16 cellular contexts compared by ENCODE assay signal in the genomic region with DNA sequence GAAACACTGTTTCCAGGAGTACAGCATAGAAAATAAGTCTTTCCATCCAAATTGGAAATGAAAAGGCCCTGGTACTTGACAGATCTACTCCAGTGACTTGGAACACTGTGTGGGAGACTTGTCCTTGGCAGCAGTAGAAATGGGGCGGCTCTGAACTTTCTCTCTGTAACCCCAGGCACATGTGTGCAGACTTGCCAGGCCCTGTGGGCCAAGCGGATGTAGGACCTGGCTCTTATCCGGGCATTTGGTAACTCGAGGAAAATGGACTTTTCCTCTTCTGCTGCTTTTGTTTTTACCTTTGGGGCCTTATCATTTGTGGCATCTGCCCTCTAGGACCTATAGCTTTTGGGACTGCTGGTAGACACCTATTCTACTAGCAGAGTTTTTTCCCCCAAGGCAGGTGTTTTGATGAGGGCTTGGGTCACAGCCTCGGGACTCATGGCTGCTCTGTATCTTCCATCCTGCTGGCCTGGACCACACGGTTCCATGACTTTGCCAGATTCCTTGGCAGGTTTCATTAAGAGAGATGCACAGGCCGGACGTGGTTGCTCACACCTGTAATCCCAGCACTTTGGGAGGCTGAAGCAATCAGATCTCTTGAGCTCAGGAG. TPM values are rescaled to one million over a fixed set of nuclear protein-coding genes. Genes with fewer than 3 reads are reported as not detected.
DNase-seq lines count a peak whose midpoint lies in the region; TF ChIP-seq lines count a peak whose summit lies in the region.
"Had no signal": no experiment of that assay in that cellular context is flagged by ENCODE, and none has a peak within 500 bp of the region (broad histone marks: within the 10 kb centered on the region; RNA-seq: fewer than 3 reads in every experiment).

No MANE protein-coding gene starts in this region.

- no peaks in the 10 kb centered on the region for H3K9me3 Mint-ChIP-seq in endodermal cell
- H3K9me3 Mint-ChIP-seq: CD14-positive monocyte; CD4-positive, alpha-beta memory T cell; H9 had no signal

- peak; percentile 24 for DNase-seq in fibroblast of gingiva (ENCODE audit: low read depth)
- DNase-seq in posterior vena cava (ENCODE audit: low spot score) = peak; percentile 37
- DNase-seq in stomach = peak; percentile 42
- DNase-seq in NCI-H524 (lab: John Stamatoyannopoulos, UW) = no peak
- no peak for DNase-seq in hepatic stellate cell (ENCODE audit: low spot score)
- no peak for DNase-seq in endodermal cell
- no peak for DNase-seq in lower leg skin (ENCODE audit: low spot score in 2 of 2)
- DNase-seq: 8988T; CD4-positive, alpha-beta memory T cell; COR-L47; H9; IMR-90 had no signal

- H3K4me1 ChIP-seq in stomach (peaks cover 7 to 18% (median 10%) of the 10 kb centered on the region in 4 donors), endodermal cell (ENCODE audit: control insufficient read depth, insufficient read depth, low read length) (peaks cover 6% of the 10 kb centered on the region)

- H3K4me3 ChIP-seq in stomach (no peak overlapping the region), endodermal cell (ENCODE audit: low read length) (no peak overlapping the region), lower leg skin (ENCODE audit: low read depth, poor library complexity, severe bottlenecking) (no peak overlapping the region)
- H3K4me3 ChIP-seq: BLaER1 had no signal

- no peak overlapping the region for H3K4me3 Mint-ChIP-seq in endodermal cell
- H3K4me3 Mint-ChIP-seq: CD14-positive monocyte; CD4-positive, alpha-beta memory T cell; H9 had no signal

- TF ChIP-seq EP300 in stomach (IDR thresholded peaks at IDR 0.05) = no peak

- no peaks in the 10 kb centered on the region for H3K36me3 Mint-ChIP-seq in endodermal cell (ENCODE audit: low read depth)
- H3K36me3 Mint-ChIP-seq: CD14-positive monocyte; CD4-positive, alpha-beta memory T cell had no signal

- no peak overlapping the region for H3K9ac ChIP-seq in endodermal cell (ENCODE audit: extremely low read depth, low read length, poor library complexity, severe bottlenecking)
- H3K9ac ChIP-seq: BLaER1 had no signal

- TF ChIP-seq CTCF in VCaP (conservative IDR thresholded peaks at IDR 0.05) (no peak), stomach (IDR thresholded peaks at IDR 0.05) (no peak), endodermal cell (conservative IDR thresholded peaks at IDR 0.05) (no peak), lower leg skin (IDR thresholded peaks at IDR 0.05) (no peak)

- TF ChIP-seq POLR2A in stomach (IDR thresholded peaks at IDR 0.05) (no peak), lower leg skin (IDR thresholded peaks at IDR 0.05) (no peak)

- H3K27me3 ChIP-seq in stomach (peaks cover 0 to 12% (median 0%) of the 10 kb centered on the region in 3 donors), endodermal cell (ENCODE audit: control insufficient read depth, insufficient read depth, low read length, poor library complexity, severe bottlenecking) (no peaks in the 10 kb centered on the region)
- H3K27me3 ChIP-seq: BLaER1 had no signal

- 41 to 66% (median 46%) methylated on average over 8 of the region's 8 CpGs for WGBS in stomach, 5 donors
- 85 to 89% methylated on average over 8 of the region's 8 CpGs for WGBS in endodermal cell (ENCODE audit: insufficient coverage in 1 of 2, insufficient read length in 1 of 2), 2 experiments
- WGBS in lower leg skin, 2 donors = 58 to 61% methylated on average over 8 of the region's 8 CpGs

- H3K27ac ChIP-seq in VCaP = peak overlapping the region; percentile 86
- H3K27ac ChIP-seq in stomach = peak overlapping the region in 1 of 5 donors; percentile 4
- H3K27ac ChIP-seq in endodermal cell (ENCODE audit: low read depth, low read length) = no peak overlapping the region
- H3K27ac ChIP-seq: BLaER1 had no signal

- H3K27me3 Mint-ChIP-seq in endodermal cell (ENCODE audit: insufficient read depth) = no peaks in the 10 kb centered on the region

- intact Hi-C loops in posterior vena cava (cut with DNase I) (no loop called here), stomach (cut with DNase I; ENCODE audit: low total_unique reads) (loop anchor here (10.0 kb wide), 1 partner anchor 100 kb away; no protein-coding TSS in a partner anchor), lower leg skin (cut with DNase I; ENCODE audit: low total_unique reads) (no loop called here)

- H3K36me3 ChIP-seq in stomach (no peaks in the 10 kb centered on the region), endodermal cell (ENCODE audit: control insufficient read depth, insufficient read depth, low read length) (no peaks in the 10 kb centered on the region)
- H3K36me3 ChIP-seq: BLaER1 had no signal

- no peak overlapping the region for H3K27ac Mint-ChIP-seq in endodermal cell
- H3K27ac Mint-ChIP-seq: CD14-positive monocyte; CD4-positive, alpha-beta memory T cell; H9 had no signal

- H3K9me3 ChIP-seq in stomach (no peaks in the 10 kb centered on the region), endodermal cell (ENCODE audit: control insufficient read depth, low read length) (no peaks in the 10 kb centered on the region)
- H3K9me3 ChIP-seq: BLaER1 had no signal

- peaks cover 19% of the 10 kb centered on the region for H3K4me1 Mint-ChIP-seq in endodermal cell
- H3K4me1 Mint-ChIP-seq: CD14-positive monocyte had no signal

RNA-seq across cellular contexts. Expression of a gene that starts 43.5 kb away (rescaled TPM):
- under 1 TPM; 0.19 to 0.23 TPM for total RNA-seq in posterior vena cava
- total RNA-seq in stomach = 100 to 1,000 TPM in 1 of 5 donors, 10 to 100 TPM in 4; 34.3 to 110 (median 76.3) TPM
- 1 to 10 TPM; 1.7 to 7.6 (median 3.2) TPM for polyA plus RNA-seq in stomach
- under 1 TPM in 1 of 2 donors, not detected in 1; 0.07 TPM for total RNA-seq in endodermal cell
- 9.4 TPM for polyA plus RNA-seq in endodermal cell (2013, experiment 1 of 2)
- polyA plus RNA-seq in endodermal cell (2013, experiment 2 of 2) = 7.4 TPM
- total RNA-seq in lower leg skin = 100 to 1,000 TPM in 1 of 4 donors, 10 to 100 TPM in 3; 30.2 to 135 (median 58.3) TPM
- total RNA-seq: IMR-90 had no signal
- polyA plus RNA-seq: AG04450, IMR-90 had no signal

Comparison
In these comparisons a context has a peak if more than half of its experiments do, and no peak if none do; other contexts are left out.
1. DNase-seq: peak in fibroblast of gingiva (single experiment), posterior vena cava (single experiment) and stomach (single experiment); none in NCI-H524 (0 of 2), hepatic stellate cell (single experiment), endodermal cell (single experiment) and lower leg skin (0 of 2).
2. RNA of a gene that starts 43.5 kb away (total RNA-seq): 34.3 to 110 TPM in stomach and 30.2 to 135 TPM in lower leg skin; 0.19 to 0.23 TPM in posterior vena cava and 0.07 TPM in endodermal cell; every median in the first group is over 10 times any median in the second.